26 cellular contexts compared by ENCODE assay signal in the genomic region with DNA sequence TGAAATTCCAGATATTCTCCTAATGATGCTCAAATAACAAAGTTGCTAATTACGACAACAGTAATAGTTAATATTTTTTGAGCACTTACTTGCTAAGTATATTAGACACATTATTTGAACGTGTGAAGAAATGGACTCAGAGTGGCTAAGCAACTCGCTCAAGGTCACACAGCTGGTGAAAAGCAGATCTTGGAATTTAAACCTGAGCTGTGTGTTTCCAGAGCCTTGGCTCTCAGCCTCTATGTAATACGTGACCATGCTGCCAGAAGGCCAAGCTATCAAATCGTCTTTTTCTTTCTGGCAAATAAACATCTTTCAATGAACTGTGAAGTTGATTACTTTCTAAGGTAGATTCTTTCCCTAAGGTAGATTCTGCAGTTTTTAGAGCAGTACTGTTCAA.
"Had no signal": no experiment of that assay in that cellular context is flagged by ENCODE, and none has a peak within 500 bp of the region (broad histone marks: within the 10 kb centered on the region; RNA-seq: fewer than 3 reads in every experiment).

No MANE protein-coding gene starts in this region.

- H3K36me3 ChIP-seq: neutrophil, right lobe of liver, sigmoid colon, stomach, thoracic aorta, thyroid gland, tibial nerve, upper lobe of right lung, uterus had no signal

- H3K9me3 ChIP-seq: neutrophil, psoas muscle, right lobe of liver, sigmoid colon, stomach, thoracic aorta, thyroid gland, tibial nerve, upper lobe of right lung, uterus had no signal

- DNase-seq: naive thymus-derived CD8-positive, alpha-beta T cell; nephron progenitor cell; nucleus accumbens; posterior cingulate gyrus; psoas muscle; right cardiac atrium; right lobe of liver; sigmoid colon; small intestine; stimulated activated CD4-positive, alpha-beta T cell treated with anti-CD3 and anti-CD28 coated beads, Interleukin-15, amount 100 ng/mL, for 24 hours; stimulated activated CD4-positive, alpha-beta T cell treated with anti-CD3 and anti-CD28 coated beads, Interleukin-2, amount 100 ng/mL, for 24 hours; stimulated activated CD4-positive, alpha-beta T cell treated with anti-CD3 and anti-CD28 coated beads, Interleukin-2, amount 100 ng/mL, for 48 hours; stimulated activated CD4-positive, alpha-beta T cell treated with anti-CD3 and anti-CD28 coated beads, Interleukin-4, amount 100 ng/mL, for 24 hours; stimulated activated naive B cell treated with anti-CD40 and anti-IgM and Interleukin-4, amounts not matched to agents 10 μg/mL and 1 μg/mL and 100 μg/mL, for 72 hours; stimulated activated naive CD4-positive, alpha-beta T cell treated with Interleukin-2 at 50 U/mL for 16 hours; stomach; thyroid gland; trophoblast cell; upper lobe of right lung; uterus had no signal

- ATAC-seq: naive thymus-derived CD8-positive, alpha-beta T cell; natural killer cell treated with Interleukin-12 subunit alpha and Interleukin-12 subunit beta and Interleukin-15 and Interleukin-18, amount 100 ng/mL, for 72 hours; psoas muscle; right cardiac atrium; right lobe of liver; stimulated activated effector memory CD8-positive, alpha-beta T cell treated with anti-CD3 and anti-CD28 coated beads, Interleukin-12 subunit alpha, Interleukin-12 subunit beta, amount 100 ng/mL, for 72 hours; stimulated activated naive B cell treated with anti-CD40 and anti-IgM and Interleukin-4, amounts not matched to agents 10 μg/mL and 1 μg/mL and 100 μg/mL, for 72 hours; upper lobe of right lung had no signal

- H2AFZ ChIP-seq: parathyroid adenoma had no signal

- H3K27me3 ChIP-seq: neutrophil, right lobe of liver, sigmoid colon, stomach, thyroid gland, tibial nerve, upper lobe of right lung, uterus had no signal

- H3K4me1 ChIP-seq: parathyroid adenoma, psoas muscle, right lobe of liver, sigmoid colon, stomach, tibial nerve, upper lobe of right lung, uterus had no signal

- H3K4me3 ChIP-seq: psoas muscle, right lobe of liver, sigmoid colon, stomach, thoracic aorta, thyroid gland, tibial nerve, upper lobe of right lung, uterus had no signal

- H3K9ac ChIP-seq: parathyroid adenoma had no signal

- H3K79me2 ChIP-seq: parathyroid adenoma had no signal

- H3K27ac ChIP-seq: neutrophil, parathyroid adenoma, psoas muscle, right lobe of liver, sigmoid colon, stomach, thoracic aorta, thyroid gland, tibial nerve, upper lobe of right lung, uterus had no signal
